Comparison of ENCODE assay signal across 8 cellular contexts in genomic region chr20:45890997-45891983, GRCh38. TPM values are rescaled to one million over a fixed set of nuclear protein-coding genes. Genes with fewer than 3 reads are reported as not detected.
DNase-seq lines count a peak whose midpoint lies in the region; ATAC-seq and TF ChIP-seq lines count a peak whose summit lies in the region.

Gene CTSA (plus strand): TSS chr20:45891335. CDS start chr20:45891569, 234 bp downstream.
Gene NEURL2 (minus strand): TSS chr20:45891208. CDS start chr20:45890991, 217 bp downstream.

- no peaks in the 10 kb centered on the region for H3K27me3 Mint-ChIP-seq in H9 (ENCODE audit: low read depth)
- H3K27me3 Mint-ChIP-seq in activated naive CD8-positive, alpha-beta T cell = no peaks in the 10 kb centered on the region
- peaks cover 9% of the 10 kb centered on the region for H3K27me3 Mint-ChIP-seq in glutamatergic neuron (ENCODE audit: unreplicated experiment)
- H3K27me3 Mint-ChIP-seq in osteocyte (ENCODE audit: unreplicated experiment) = no peaks in the 10 kb centered on the region

- H2BK5ac ChIP-seq in H9 (ENCODE audit: insufficient read length, low read length) = no peak within 1 kb of the TSS

- peak within 1 kb of the TSS; percentile 26 for H3K4me2 ChIP-seq in H9 (ENCODE audit: insufficient read depth, insufficient read length, low read length)
- peak within 1 kb of the TSS; percentile 98 for H3K4me2 ChIP-seq in MM.1S (ENCODE audit: low read depth, low read length)

- no peak within 1 kb of the TSS for H4K8ac ChIP-seq in H9 (replicated peaks; ENCODE audit: insufficient read length, low read depth, low read length)

- H3K4me3 ChIP-seq in MM.1S (ENCODE audit: low read length) (peak within 1 kb of the TSS; percentile 80), testis (peak within 1 kb of the TSS; percentile 68)

- H2BK12ac ChIP-seq in H9 (ENCODE audit: insufficient read length, low read depth, low read length) = no peak within 1 kb of the TSS

- no peaks in the 10 kb centered on the region for H3K79me1 ChIP-seq in H9 (ENCODE audit: insufficient read depth, low read depth, low read length, poor library complexity, severe bottlenecking)

- no peak within 1 kb of the TSS for H2BK20ac ChIP-seq in H9 (ENCODE audit: low read depth, low read length, poor library complexity, severe bottlenecking)

- H2AFZ ChIP-seq in H9 (ENCODE audit: low read length) = no peak within 1 kb of the TSS
- peak within 1 kb of the TSS; percentile 98 for H2AFZ ChIP-seq in MM.1S (ENCODE audit: low read length)

- intact Hi-C loops in testis (cut with DNase I; ENCODE audit: low total_unique reads) = loop anchor here (10.0 kb wide), 1 partner anchor 64 kb away; no protein-coding TSS in a partner anchor

- H2BK15ac ChIP-seq in H9 (ENCODE audit: low read depth, low read length) = no peak within 1 kb of the TSS

- no peaks in the 10 kb centered on the region for H3K9me2 ChIP-seq in MM.1S (replicated peaks; ENCODE audit: insufficient read depth, low read length)

- ATAC-seq in SK-N-SH treated with all-trans-retinoic acid at 6 μM for 48 hours = peak; percentile 80

- H3K23ac ChIP-seq in H9 (ENCODE audit: insufficient read length, low read depth, low read length) = no peak within 1 kb of the TSS

- no peaks in the 10 kb centered on the region for H4K20me1 ChIP-seq in H9 (ENCODE audit: control insufficient read depth, insufficient read depth, insufficient read length)
- H4K20me1 ChIP-seq in MM.1S (ENCODE audit: insufficient read depth, low read length) = no peaks in the 10 kb centered on the region

- DNase-seq in H9 (peak; percentile 90), MM.1S (peak; percentile 89), glutamatergic neuron (peak; percentile 97), osteocyte (ENCODE audit: extremely low spot score, unreplicated experiment) (peak; percentile 95), testis (peak; percentile 96)

- H3K27ac Mint-ChIP-seq in H9 = peak within 1 kb of the TSS; percentile 44 to 94 (median 87); a peak in 6 of 7 replicates
- peak within 1 kb of the TSS; percentile 90 for H3K27ac Mint-ChIP-seq in activated naive CD8-positive, alpha-beta T cell
- peak within 1 kb of the TSS; percentile 92 for H3K27ac Mint-ChIP-seq in glutamatergic neuron (ENCODE audit: unreplicated experiment)
- peak within 1 kb of the TSS; percentile 93 for H3K27ac Mint-ChIP-seq in osteocyte (ENCODE audit: unreplicated experiment)

- H2AK5ac ChIP-seq in H9 (ENCODE audit: insufficient read length, low read length) = no peak within 1 kb of the TSS

- peak within 1 kb of the TSS; percentile 24 for H4K91ac ChIP-seq in H9 (ENCODE audit: insufficient read length, low read depth, low read length)

- H3K4me1 ChIP-seq in ES-I3 (ENCODE audit: insufficient read depth, low read length) (no peaks in the 10 kb centered on the region), H9 (ENCODE audit: insufficient read depth, low read length) (no peaks in the 10 kb centered on the region), MM.1S (ENCODE audit: low read length) (peaks cover 14% of the 10 kb centered on the region), testis (peaks cover 13% of the 10 kb centered on the region)

- no peak within 1 kb of the TSS for H3K56ac ChIP-seq in H9 (ENCODE audit: insufficient read length, low read depth, low read length)

- H3K9me3 Mint-ChIP-seq in H9 (no peaks in the 10 kb centered on the region; a peak in 1 of 5 replicates), glutamatergic neuron (ENCODE audit: unreplicated experiment) (peaks cover 11% of the 10 kb centered on the region), osteocyte (ENCODE audit: unreplicated experiment) (no peaks in the 10 kb centered on the region)
- no peaks in the 10 kb centered on the region for H3K9me3 Mint-ChIP-seq in activated naive CD8-positive, alpha-beta T cell (ENCODE audit: low read depth)

- H3K4me3 Mint-ChIP-seq in H9 (peak within 1 kb of the TSS; percentile 85 to 92), glutamatergic neuron (ENCODE audit: unreplicated experiment) (peak within 1 kb of the TSS; percentile 89), osteocyte (ENCODE audit: unreplicated experiment) (peak within 1 kb of the TSS; percentile 88)
- H3K4me3 Mint-ChIP-seq in activated naive CD8-positive, alpha-beta T cell = peak within 1 kb of the TSS; percentile 91

- H3K23me2 ChIP-seq in H9 (ENCODE audit: insufficient read length, low read depth, low read length, poor library complexity, severe bottlenecking) = peaks cover 13% of the 10 kb centered on the region

- H3K18ac ChIP-seq in H9 (ENCODE audit: insufficient read length, low read depth, low read length) = peak within 1 kb of the TSS; percentile 71

- H3K4me1 Mint-ChIP-seq in H9 = peaks cover 5 to 14% of the 10 kb centered on the region in 2 experiments; a peak in 3 of 4 replicates
- H3K4me1 Mint-ChIP-seq in activated naive CD8-positive, alpha-beta T cell (ENCODE audit: low read depth) = peaks cover 38% of the 10 kb centered on the region
- peaks cover 3% of the 10 kb centered on the region for H3K4me1 Mint-ChIP-seq in glutamatergic neuron (ENCODE audit: low read depth, unreplicated experiment)
- peaks cover 19% of the 10 kb centered on the region for H3K4me1 Mint-ChIP-seq in osteocyte (ENCODE audit: unreplicated experiment)

- H4K5ac ChIP-seq in H9 (ENCODE audit: insufficient read length, low read depth, low read length) = no peak within 1 kb of the TSS

- H3F3A ChIP-seq in MM.1S (ENCODE audit: insufficient read depth, low read length) = peaks cover 21% of the 10 kb centered on the region

- no CpG with 5 or more reads among the region's 77 CpGs for WGBS in H9 (ENCODE audit: extremely low coverage, insufficient read length, low lambda C conversion rate)
- WGBS in testis, 2 donors = 1 to 20% methylated on average over 2 to 49 of the region's 77 CpGs

- TF ChIP-seq CTCF in H9 (conservative IDR thresholded peaks at IDR 0.05) = no peak
- no peak for TF ChIP-seq CTCF in MM.1S (IDR thresholded peaks at IDR 0.05; ENCODE audit: low read length)
- no peak for TF ChIP-seq CTCF in glutamatergic neuron (IDR thresholded peaks at IDR 0.05; ENCODE audit: partially characterized antibody, unreplicated experiment)
- TF ChIP-seq CTCF in osteocyte (IDR thresholded peaks at IDR 0.05) = no peak
- peak in 1 of 3 experiments; percentile 8 for TF ChIP-seq CTCF in testis (IDR thresholded peaks at IDR 0.05)

- H3K27ac ChIP-seq in H9 (ENCODE audit: insufficient read length, low read depth, low read length) (no peak within 1 kb of the TSS), MM.1S (ENCODE audit: low read length) (no peak within 1 kb of the TSS), testis (peak within 1 kb of the TSS; percentile 47 to 88)

- H3K27me3 ChIP-seq in H9 (ENCODE audit: insufficient read depth, low read length) (no peaks in the 10 kb centered on the region), MM.1S (replicated peaks; ENCODE audit: insufficient read depth, low read length) (no peaks in the 10 kb centered on the region), testis (no peaks in the 10 kb centered on the region)

- H3T11ph ChIP-seq in H9 (ENCODE audit: low read length) = no peak within 1 kb of the TSS

- H3K14ac ChIP-seq in H9 (ENCODE audit: insufficient read depth, low read length) = peak within 1 kb of the TSS; percentile 93

- H3K36me3 Mint-ChIP-seq in H9 (ENCODE audit: insufficient read depth in 1 of 3, low read depth in 3 of 3) = peaks cover 11 to 35% (median 22%) of the 10 kb centered on the region in 3 experiments
- H3K36me3 Mint-ChIP-seq in activated naive CD8-positive, alpha-beta T cell = no peaks in the 10 kb centered on the region
- H3K36me3 Mint-ChIP-seq in glutamatergic neuron (ENCODE audit: unreplicated experiment) = no peaks in the 10 kb centered on the region
- peaks cover 8% of the 10 kb centered on the region for H3K36me3 Mint-ChIP-seq in osteocyte (ENCODE audit: unreplicated experiment)

- H2BK120ac ChIP-seq in H9 (ENCODE audit: low read depth, low read length, poor library complexity, severe bottlenecking) = no peak within 1 kb of the TSS

- peak within 1 kb of the TSS; percentile 76 for H3K9ac ChIP-seq in ES-I3 (ENCODE audit: low read depth, low read length)
- H3K9ac ChIP-seq in H9 (ENCODE audit: extremely low read depth, insufficient read length, low read length) = peak within 1 kb of the TSS; percentile 59
- H3K9ac ChIP-seq in MM.1S (ENCODE audit: low read length) = peak within 1 kb of the TSS; percentile 72

- H3K36me3 ChIP-seq in ES-I3 (ENCODE audit: insufficient read depth, low read length) (peaks cover 3% of the 10 kb centered on the region; the same call in 1 of the 2 replicates), MM.1S (replicated peaks; ENCODE audit: insufficient read depth, low read length) (no peaks in the 10 kb centered on the region), testis (ENCODE audit: low read depth, missing control alignments) (no peaks in the 10 kb centered on the region)

- no peak for TF ChIP-seq POLR2A in testis (IDR thresholded peaks at IDR 0.05)

- H3K79me2 ChIP-seq in H9 (ENCODE audit: insufficient read depth, low read length) (no peaks in the 10 kb centered on the region), MM.1S (ENCODE audit: low read length) (peaks cover 18% of the 10 kb centered on the region)

- H3K4ac ChIP-seq in H9 (ENCODE audit: low read depth, low read length) = peak within 1 kb of the TSS; percentile 60

- H3K9me3 ChIP-seq in ES-I3 (ENCODE audit: control insufficient read depth, insufficient read depth, low read length) (no peaks in the 10 kb centered on the region), H9 (ENCODE audit: control insufficient read depth, low read depth, low read length) (no peaks in the 10 kb centered on the region), MM.1S (replicated peaks; ENCODE audit: insufficient read depth, low read length) (no peaks in the 10 kb centered on the region), testis (no peaks in the 10 kb centered on the region)

TF ChIP-seq in SK-N-SH treated with all-trans-retinoic acid at 6 μM for 48 hours, 23 proteins besides CTCF, POLR2A, EP300 and RAD21 (continues in another document):
- TF ChIP-seq ESRRG (CRISPR knock-in tag; IDR thresholded peaks at IDR 0.05) (no peak), GLIS3 (CRISPR knock-in tag; IDR thresholded peaks at IDR 0.05) (0 out of 2 replicates have a peak, but pooled peaks have one; percentile 24), ZFP3 (CRISPR knock-in tag; IDR thresholded peaks at IDR 0.05) (0 out of 2 replicates have a peak, but pooled peaks have one; percentile 8), TOX (CRISPR knock-in tag; IDR thresholded peaks at IDR 0.05; ENCODE audit: borderline replicate concordance) (no peak), ZNF565 (CRISPR knock-in tag; conservative IDR thresholded peaks at IDR 0.05; ENCODE audit: low read depth) (no peak)

RNA-seq across cellular contexts. Expression of gene CTSA, which starts in this region (rescaled TPM):
- total RNA-seq in H9 (2021) (59.6 and 64.4 TPM in 2 replicates), glutamatergic neuron (ENCODE audit: unreplicated experiment) (63.7 TPM), osteocyte (310 and 318 TPM in 2 replicates), testis (100 to 1,000 TPM; 112 to 223 TPM)
- 103 TPM for polyA plus RNA-seq in testis (ENCODE audit: insufficient read depth, low read depth, low replicate concordance)

RNA-seq across cellular contexts. Expression of gene NEURL2, which starts in this region (rescaled TPM):
- total RNA-seq in H9 (2021) (5.4 and 5.8 TPM in 2 replicates), glutamatergic neuron (ENCODE audit: unreplicated experiment) (3.5 TPM), osteocyte (7.3 and 7.4 TPM in 2 replicates), testis (1 to 10 TPM; 7.0 to 9.1 TPM)
- 1.9 TPM for polyA plus RNA-seq in testis (ENCODE audit: insufficient read depth, low read depth, low replicate concordance)

Comparison
In these comparisons a context has a peak if more than half of its experiments do, and no peak if none do; other contexts are left out.
1. H3K27ac ChIP-seq: peak in testis (2 of 2); none in H9 (single experiment) and MM.1S (single experiment).
2. Peak in every context shown above with its lines, with median percentiles within 50 percentile points of each other: H3K9ac ChIP-seq, DNase-seq, H3K27ac Mint-ChIP-seq and H3K4me3 Mint-ChIP-seq.